In genomic region chr6:127177030-127177928, GRCh38 we compare ENCODE assay signal across 15 cellular contexts. TPM values are rescaled to one million over a fixed set of nuclear protein-coding genes. Genes with fewer than 3 reads are reported as not detected.
DNase-seq lines count a peak whose midpoint lies in the region; ATAC-seq and TF ChIP-seq lines count a peak whose summit lies in the region.
"Had no signal": no experiment of that assay in that cellular context is flagged by ENCODE, and none has a peak within 500 bp of the region (broad histone marks: within the 10 kb centered on the region; RNA-seq: fewer than 3 reads in every experiment).

No MANE protein-coding gene starts in this region.

- no peaks in the 10 kb centered on the region for H3K9me3 Mint-ChIP-seq in GM23338
- H3K9me3 Mint-ChIP-seq: activated B cell treated with CpG ODN at 0.5 μM for 24 hours; activated naive CD8-positive, alpha-beta T cell treated with anti-CD3 and anti-CD28 coated beads for 36 hours had no signal

- ATAC-seq in GM23338, result no peak
- ATAC-seq in body of pancreas, result peak; percentile 35

- no peaks in the 10 kb centered on the region for H3K27me3 Mint-ChIP-seq in GM23338 (ENCODE audit: insufficient read depth, low read depth, poor library complexity)

- H3K4me1 ChIP-seq in GM23338 (ENCODE audit: insufficient read depth) (peaks cover 11% of the 10 kb centered on the region), body of pancreas (no peaks in the 10 kb centered on the region), suprapubic skin (peaks cover 7% of the 10 kb centered on the region)

- H4K20me1 ChIP-seq in GM23338 (replicated peaks; ENCODE audit: insufficient read depth), result no peaks in the 10 kb centered on the region

- H3K4me3 Mint-ChIP-seq in GM23338, result no peak overlapping the region
- H3K4me3 Mint-ChIP-seq: activated B cell treated with CpG ODN at 0.5 μM for 24 hours; activated naive CD8-positive, alpha-beta T cell treated with anti-CD3 and anti-CD28 coated beads for 36 hours had no signal

- H3K27ac ChIP-seq in GM23338 (ENCODE audit: low read depth) (no peak overlapping the region), body of pancreas (no peak overlapping the region), suprapubic skin (no peak overlapping the region)

- H3K36me3 Mint-ChIP-seq in GM23338 (ENCODE audit: low read depth), result no peaks in the 10 kb centered on the region
- H3K36me3 Mint-ChIP-seq: activated naive CD8-positive, alpha-beta T cell treated with anti-CD3 and anti-CD28 coated beads for 36 hours had no signal

- TF ChIP-seq POLR2A in body of pancreas (IDR thresholded peaks at IDR 0.05) (no peak), suprapubic skin (IDR thresholded peaks at IDR 0.05) (no peak)

- TF ChIP-seq EP300 in suprapubic skin (IDR thresholded peaks at IDR 0.05), result no peak

- no peaks in the 10 kb centered on the region for H3K9me2 ChIP-seq in GM23338 (ENCODE audit: insufficient read depth)

- H3K27ac Mint-ChIP-seq in GM23338, result no peak overlapping the region; the same call in 1 of the 2 replicates
- H3K27ac Mint-ChIP-seq: activated B cell treated with CpG ODN at 0.5 μM for 24 hours; activated naive CD8-positive, alpha-beta T cell treated with anti-CD3 and anti-CD28 coated beads for 36 hours had no signal

- H2AFZ ChIP-seq in GM23338, result peak overlapping the region; percentile 19; the same call in 1 of the 2 replicates

- no peaks in the 10 kb centered on the region for H3F3A ChIP-seq in GM23338 (replicated peaks; ENCODE audit: low read depth)

- H3K4me1 Mint-ChIP-seq in GM23338, result peaks cover 7% of the 10 kb centered on the region; the same call in 2 of the 3 replicates
- H3K4me1 Mint-ChIP-seq: activated B cell treated with CpG ODN at 0.5 μM for 24 hours; activated naive CD8-positive, alpha-beta T cell treated with anti-CD3 and anti-CD28 coated beads for 36 hours had no signal

- H3K79me2 ChIP-seq in GM23338 (replicated peaks; ENCODE audit: insufficient read depth), result no peaks in the 10 kb centered on the region

- H3K27me3 ChIP-seq in GM23338 (ENCODE audit: insufficient read depth) (no peaks in the 10 kb centered on the region), body of pancreas (no peaks in the 10 kb centered on the region), suprapubic skin (no peaks in the 10 kb centered on the region)

- in situ Hi-C loops in G401 (cut with HindIII; ENCODE audit: low sequenced_read_pairs), result no loop called here

- H3K4me3 ChIP-seq in GM23338, result no peak overlapping the region
- H3K4me3 ChIP-seq in body of pancreas, result no peak overlapping the region
- no peak overlapping the region for H3K4me3 ChIP-seq in suprapubic skin
- H3K4me3 ChIP-seq: skin epidermis had no signal

- WGBS in body of pancreas, 2 donors, result 44 to 46% methylated on average over 4 of the region's 4 CpGs
- WGBS in suprapubic skin, result 54% methylated on average over 4 of the region's 4 CpGs

- no peak overlapping the region for H3K4me2 ChIP-seq in GM23338

- H3K36me3 ChIP-seq in GM23338 (ENCODE audit: insufficient read depth) (no peaks in the 10 kb centered on the region), body of pancreas (replicated peaks in 1 of 2; ENCODE audit: insufficient read depth in 1 of 2, low read depth in 2 of 2) (no peaks in the 10 kb centered on the region), suprapubic skin (no peaks in the 10 kb centered on the region)

- intact Hi-C loops in body of pancreas (cut with DNase I), result no loop called here

- H3K9me3 ChIP-seq in body of pancreas (no peaks in the 10 kb centered on the region), suprapubic skin (no peaks in the 10 kb centered on the region)

- no peak for DNase-seq in GM23338 (ENCODE audit: low spot score)
- no peak for DNase-seq in body of pancreas
- DNase-seq in kidney glomerular epithelial cell (lab: John Stamatoyannopoulos, UW), result peak; percentile 48
- DNase-seq in stromal cell of bone marrow (ENCODE audit: low read depth), result peak; percentile 89
- no peak for DNase-seq in suprapubic skin (ENCODE audit: low spot score in 2 of 2)
- no peak for DNase-seq in G401 (ENCODE audit: low spot score)
- DNase-seq in NCI-H1694 treated with DMSO at 0.1 percent for 48 hours (lab: John Stamatoyannopoulos, UW), result no peak
- DNase-seq: activated B cell treated with CpG ODN at 0.5 μM for 24 hours; activated naive CD8-positive, alpha-beta T cell treated with anti-CD3 and anti-CD28 coated beads for 36 hours; COR-L47; kidney; NCI-H1417 treated with DMSO at 0.1 percent for 48 hours; OCI-M1 had no signal

- TF ChIP-seq CTCF in GM23338 (conservative IDR thresholded peaks at IDR 0.05; ENCODE audit: low read depth in 2 of 2), result no peak
- no peak for TF ChIP-seq CTCF in body of pancreas (IDR thresholded peaks at IDR 0.05)
- TF ChIP-seq CTCF in suprapubic skin (IDR thresholded peaks at IDR 0.05), result no peak

TF ChIP-seq in GM23338, 12 proteins besides CTCF, POLR2A, EP300 and RAD21 (continues in another document):
- no peak for TF ChIP-seq ZNF114 (CRISPR knock-in tag; IDR thresholded peaks at IDR 0.05)
- TF ChIP-seq ZNF331 (CRISPR knock-in tag; IDR thresholded peaks at IDR 0.05; ENCODE audit: low read depth), result no peak
- TF ChIP-seq, protein P1, sequence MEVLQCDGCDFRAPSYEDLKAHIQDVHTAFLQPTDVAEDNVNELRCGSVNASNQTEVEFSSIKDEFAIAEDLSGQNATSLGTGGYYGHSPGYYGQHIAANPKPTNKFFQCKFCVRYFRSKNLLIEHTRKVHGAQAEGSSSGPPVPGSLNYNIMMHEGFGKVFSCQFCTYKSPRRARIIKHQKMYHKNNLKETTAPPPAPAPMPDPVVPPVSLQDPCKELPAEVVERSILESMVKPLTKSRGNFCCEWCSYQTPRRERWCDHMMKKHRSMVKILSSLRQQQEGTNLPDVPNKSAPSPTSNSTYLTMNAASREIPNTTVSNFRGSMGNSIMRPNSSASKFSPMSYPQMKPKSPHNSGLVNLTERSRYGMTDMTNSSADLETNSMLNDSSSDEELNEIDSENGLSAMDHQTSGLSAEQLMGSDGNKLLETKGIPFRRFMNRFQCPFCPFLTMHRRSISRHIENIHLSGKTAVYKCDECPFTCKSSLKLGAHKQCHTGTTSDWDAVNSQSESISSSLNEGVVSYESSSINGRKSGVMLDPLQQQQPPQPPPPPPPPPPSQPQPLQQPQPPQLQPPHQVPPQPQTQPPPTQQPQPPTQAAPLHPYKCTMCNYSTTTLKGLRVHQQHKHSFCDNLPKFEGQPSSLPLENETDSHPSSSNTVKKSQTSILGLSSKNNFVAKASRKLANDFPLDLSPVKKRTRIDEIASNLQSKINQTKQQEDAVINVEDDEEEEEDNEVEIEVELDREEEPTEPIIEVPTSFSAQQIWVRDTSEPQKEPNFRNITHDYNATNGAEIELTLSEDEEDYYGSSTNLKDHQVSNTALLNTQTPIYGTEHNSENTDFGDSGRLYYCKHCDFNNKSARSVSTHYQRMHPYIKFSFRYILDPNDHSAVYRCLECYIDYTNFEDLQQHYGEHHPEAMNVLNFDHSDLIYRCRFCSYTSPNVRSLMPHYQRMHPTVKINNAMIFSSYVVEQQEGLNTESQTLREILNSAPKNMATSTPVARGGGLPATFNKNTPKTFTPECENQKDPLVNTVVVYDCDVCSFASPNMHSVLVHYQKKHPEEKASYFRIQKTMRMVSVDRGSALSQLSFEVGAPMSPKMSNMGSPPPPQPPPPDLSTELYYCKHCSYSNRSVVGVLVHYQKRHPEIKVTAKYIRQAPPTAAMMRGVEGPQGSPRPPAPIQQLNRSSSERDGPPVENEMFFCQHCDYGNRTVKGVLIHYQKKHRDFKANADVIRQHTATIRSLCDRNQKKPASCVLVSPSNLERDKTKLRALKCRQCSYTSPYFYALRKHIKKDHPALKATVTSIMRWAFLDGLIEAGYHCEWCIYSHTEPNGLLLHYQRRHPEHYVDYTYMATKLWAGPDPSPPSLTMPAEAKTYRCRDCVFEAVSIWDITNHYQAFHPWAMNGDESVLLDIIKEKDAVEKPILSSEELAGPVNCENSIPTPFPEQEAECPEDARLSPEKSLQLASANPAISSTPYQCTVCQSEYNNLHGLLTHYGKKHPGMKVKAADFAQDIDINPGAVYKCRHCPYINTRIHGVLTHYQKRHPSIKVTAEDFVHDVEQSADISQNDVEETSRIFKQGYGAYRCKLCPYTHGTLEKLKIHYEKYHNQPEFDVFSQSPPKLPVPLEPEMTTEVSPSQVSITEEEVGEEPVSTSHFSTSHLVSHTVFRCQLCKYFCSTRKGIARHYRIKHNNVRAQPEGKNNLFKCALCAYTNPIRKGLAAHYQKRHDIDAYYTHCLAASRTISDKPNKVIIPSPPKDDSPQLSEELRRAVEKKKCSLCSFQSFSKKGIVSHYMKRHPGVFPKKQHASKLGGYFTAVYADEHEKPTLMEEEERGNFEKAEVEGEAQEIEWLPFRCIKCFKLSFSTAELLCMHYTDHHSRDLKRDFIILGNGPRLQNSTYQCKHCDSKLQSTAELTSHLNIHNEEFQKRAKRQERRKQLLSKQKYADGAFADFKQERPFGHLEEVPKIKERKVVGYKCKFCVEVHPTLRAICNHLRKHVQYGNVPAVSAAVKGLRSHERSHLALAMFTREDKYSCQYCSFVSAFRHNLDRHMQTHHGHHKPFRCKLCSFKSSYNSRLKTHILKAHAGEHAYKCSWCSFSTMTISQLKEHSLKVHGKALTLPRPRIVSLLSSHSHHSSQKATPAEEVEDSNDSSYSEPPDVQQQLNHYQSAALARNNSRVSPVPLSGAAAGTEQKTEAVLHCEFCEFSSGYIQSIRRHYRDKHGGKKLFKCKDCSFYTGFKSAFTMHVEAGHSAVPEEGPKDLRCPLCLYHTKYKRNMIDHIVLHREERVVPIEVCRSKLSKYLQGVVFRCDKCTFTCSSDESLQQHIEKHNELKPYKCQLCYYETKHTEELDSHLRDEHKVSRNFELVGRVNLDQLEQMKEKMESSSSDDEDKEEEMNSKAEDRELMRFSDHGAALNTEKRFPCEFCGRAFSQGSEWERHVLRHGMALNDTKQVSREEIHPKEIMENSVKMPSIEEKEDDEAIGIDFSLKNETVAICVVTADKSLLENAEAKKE (CRISPR knock-in tag; IDR thresholded peaks at IDR 0.05), result no peak
- no peak for TF ChIP-seq JUNB (IDR thresholded peaks at IDR 0.05; ENCODE audit: unreplicated experiment)

RNA-seq across cellular contexts. Expression of gene RSPO3, which starts 58.8 kb away (rescaled TPM):
- not detected in 2 replicates for total RNA-seq in GM23338 (2014; rRNA removed; shearing (Covaris generic))
- 0.30 TPM in 1 of 2 replicates, not detected in the other for polyA plus RNA-seq in GM23338 (2016; fragmentation: Nextera tagmentation; extraction: Ambion mirVana)
- total RNA-seq in body of pancreas (1 to 10 TPM; 1.6 to 7.3 TPM), suprapubic skin (1 to 10 TPM in 2 of 4 donors, under 1 TPM in 2; 0.39 to 3.2 (median 1.1) TPM)
- 5.7 TPM in 1 of 2 replicates, not detected in the other for total RNA-seq in G401 (2014; rRNA removed; shearing (Covaris generic))
- total RNA-seq: activated B cell treated with CpG ODN at 0.5 μM for 24 hours; activated naive CD8-positive, alpha-beta T cell treated with anti-CD3 and anti-CD28 coated beads for 36 hours; dermis microvascular lymphatic vessel endothelial cell had no signal

Comparison
In these comparisons a context has a peak if more than half of its experiments do, and no peak if none do; other contexts are left out.
1. DNase-seq: peak in kidney glomerular epithelial cell (single experiment) and stromal cell of bone marrow (single experiment); none in GM23338 (single experiment), body of pancreas (0 of 4), suprapubic skin (0 of 2), G401 (single experiment) and NCI-H1694 treated with DMSO at 0.1 percent for 48 hours (single experiment).